Comparison of ENCODE assay signal across 1 cellular context in the genomic region with DNA sequence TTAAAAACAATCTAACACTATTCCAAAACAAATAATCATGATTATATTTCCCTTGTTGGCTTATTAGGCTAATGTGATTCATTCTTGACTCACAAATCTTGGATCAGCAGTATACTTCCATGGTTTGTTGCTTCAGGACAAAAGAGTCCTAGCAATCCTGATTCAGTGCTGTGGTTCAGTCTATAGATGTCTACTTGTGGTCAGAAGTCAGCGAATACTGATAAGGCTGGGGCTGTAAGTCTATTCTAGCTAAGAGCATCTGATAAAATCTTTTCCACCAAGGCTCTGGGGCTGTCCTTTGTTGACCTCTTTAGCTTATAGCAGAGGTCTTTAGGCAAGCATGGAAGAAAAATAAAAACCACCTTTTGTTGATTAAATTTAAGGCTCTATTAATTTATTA.
TF ChIP-seq lines count a peak whose summit lies in the region.

No MANE protein-coding gene starts in this region.

TF ChIP-seq in SK-N-SH, 30 proteins besides CTCF, POLR2A, EP300 and RAD21 (continued from another document):
- TF ChIP-seq, protein P1, sequence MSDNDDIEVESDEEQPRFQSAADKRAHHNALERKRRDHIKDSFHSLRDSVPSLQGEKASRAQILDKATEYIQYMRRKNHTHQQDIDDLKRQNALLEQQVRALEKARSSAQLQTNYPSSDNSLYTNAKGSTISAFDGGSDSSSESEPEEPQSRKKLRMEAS (IDR thresholded peaks at IDR 0.05; ENCODE audit: low read depth): no peak
- TF ChIP-seq, protein P2, sequence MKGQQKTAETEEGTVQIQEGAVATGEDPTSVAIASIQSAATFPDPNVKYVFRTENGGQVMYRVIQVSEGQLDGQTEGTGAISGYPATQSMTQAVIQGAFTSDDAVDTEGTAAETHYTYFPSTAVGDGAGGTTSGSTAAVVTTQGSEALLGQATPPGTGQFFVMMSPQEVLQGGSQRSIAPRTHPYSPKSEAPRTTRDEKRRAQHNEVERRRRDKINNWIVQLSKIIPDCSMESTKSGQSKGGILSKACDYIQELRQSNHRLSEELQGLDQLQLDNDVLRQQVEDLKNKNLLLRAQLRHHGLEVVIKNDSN (IDR thresholded peaks at IDR 0.05; ENCODE audit: borderline replicate concordance, low read depth): no peak
- TF ChIP-seq YY1 (IDR thresholded peaks at IDR 0.05; ENCODE audit: low read depth): no peak
- TF ChIP-seq TAF1 (IDR thresholded peaks at IDR 0.05; ENCODE audit: borderline replicate concordance, low read depth, low read length): no peak
- TF ChIP-seq GATA2 (CRISPR knock-in tag; IDR thresholded peaks at IDR 0.05): no peak
- TF ChIP-seq EZH2phosphoT487 (IDR thresholded peaks at IDR 0.05; ENCODE audit: borderline replicate concordance, low read depth): no peak
- TF ChIP-seq FOXJ3 (CRISPR knock-in tag; IDR thresholded peaks at IDR 0.05): no peak
- TF ChIP-seq TEAD4 (IDR thresholded peaks at IDR 0.05; ENCODE audit: borderline replicate concordance, insufficient read depth): no peak
- TF ChIP-seq NFIC (IDR thresholded peaks at IDR 0.05; ENCODE audit: borderline replicate concordance): peak; percentile 84
- peak; percentile 72 for TF ChIP-seq PBX3 (IDR thresholded peaks at IDR 0.05)
- peak; percentile 87; the same call in 1 of the 2 replicates for TF ChIP-seq FOSL2 (IDR thresholded peaks at IDR 0.05; ENCODE audit: borderline replicate concordance, low read depth)
- peak; percentile 66; the same call in 1 of the 2 replicates for TF ChIP-seq JUND (IDR thresholded peaks at IDR 0.05)
- TF ChIP-seq MXI1 (IDR thresholded peaks at IDR 0.05; ENCODE audit: low read depth, low read length): no peak
- no peak for TF ChIP-seq ELF1 (IDR thresholded peaks at IDR 0.05)
- TF ChIP-seq ZBTB33 (IDR thresholded peaks at IDR 0.05; ENCODE audit: borderline replicate concordance, low read depth): no peak
- peak; percentile 95 for TF ChIP-seq RXRA (IDR thresholded peaks at IDR 0.05; ENCODE audit: borderline replicate concordance, low read depth)
- TF ChIP-seq, protein P3, sequence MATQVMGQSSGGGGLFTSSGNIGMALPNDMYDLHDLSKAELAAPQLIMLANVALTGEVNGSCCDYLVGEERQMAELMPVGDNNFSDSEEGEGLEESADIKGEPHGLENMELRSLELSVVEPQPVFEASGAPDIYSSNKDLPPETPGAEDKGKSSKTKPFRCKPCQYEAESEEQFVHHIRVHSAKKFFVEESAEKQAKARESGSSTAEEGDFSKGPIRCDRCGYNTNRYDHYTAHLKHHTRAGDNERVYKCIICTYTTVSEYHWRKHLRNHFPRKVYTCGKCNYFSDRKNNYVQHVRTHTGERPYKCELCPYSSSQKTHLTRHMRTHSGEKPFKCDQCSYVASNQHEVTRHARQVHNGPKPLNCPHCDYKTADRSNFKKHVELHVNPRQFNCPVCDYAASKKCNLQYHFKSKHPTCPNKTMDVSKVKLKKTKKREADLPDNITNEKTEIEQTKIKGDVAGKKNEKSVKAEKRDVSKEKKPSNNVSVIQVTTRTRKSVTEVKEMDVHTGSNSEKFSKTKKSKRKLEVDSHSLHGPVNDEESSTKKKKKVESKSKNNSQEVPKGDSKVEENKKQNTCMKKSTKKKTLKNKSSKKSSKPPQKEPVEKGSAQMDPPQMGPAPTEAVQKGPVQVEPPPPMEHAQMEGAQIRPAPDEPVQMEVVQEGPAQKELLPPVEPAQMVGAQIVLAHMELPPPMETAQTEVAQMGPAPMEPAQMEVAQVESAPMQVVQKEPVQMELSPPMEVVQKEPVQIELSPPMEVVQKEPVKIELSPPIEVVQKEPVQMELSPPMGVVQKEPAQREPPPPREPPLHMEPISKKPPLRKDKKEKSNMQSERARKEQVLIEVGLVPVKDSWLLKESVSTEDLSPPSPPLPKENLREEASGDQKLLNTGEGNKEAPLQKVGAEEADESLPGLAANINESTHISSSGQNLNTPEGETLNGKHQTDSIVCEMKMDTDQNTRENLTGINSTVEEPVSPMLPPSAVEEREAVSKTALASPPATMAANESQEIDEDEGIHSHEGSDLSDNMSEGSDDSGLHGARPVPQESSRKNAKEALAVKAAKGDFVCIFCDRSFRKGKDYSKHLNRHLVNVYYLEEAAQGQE (IDR thresholded peaks at IDR 0.05; ENCODE audit: low read depth, low read length): no peak
- TF ChIP-seq RFX5 (IDR thresholded peaks at IDR 0.05; ENCODE audit: low read length): no peak
